Comparison of ENCODE assay signal across 27 cellular contexts in genomic region chr3:57029383-57029782, GRCh38. TPM values are rescaled to one million over a fixed set of nuclear protein-coding genes. Genes with fewer than 3 reads are reported as not detected.
"Had no signal": no experiment of that assay in that cellular context is flagged by ENCODE, and none has a peak within 500 bp of the region (broad histone marks: within the 10 kb centered on the region; RNA-seq: fewer than 3 reads in every experiment).

No MANE protein-coding gene starts in this region.

- H3K4me1 ChIP-seq: Peyer's patch, SJSA1 had no signal

- H3K4me2 ChIP-seq: KMS-11 had no signal

- H3K9me3 ChIP-seq: MG63, Peyer's patch, SJSA1 had no signal

- DNase-seq: activated B cell treated with CpG ODN at 0.5 μM for 24 hours; activated CD4-positive, alpha-beta memory T cell treated with anti-CD3 and anti-CD28 coated beads for 36 hours; activated CD4-positive, alpha-beta T cell treated with anti-CD3 and anti-CD28 coated beads for 1 hour; activated CD4-positive, alpha-beta T cell treated with anti-CD3 and anti-CD28 coated beads, Interleukin-2, amount 10 ng/mL, durations not matched to agents 24 days and 14 days; activated gamma-delta T cell; activated naive CD4-positive, alpha-beta T cell treated with anti-CD3 and anti-CD28 coated beads, Interleukin-2, amount 10 ng/mL, durations not matched to agents 7 days and 5 days; activated naive CD8-positive, alpha-beta T cell treated with anti-CD3 and anti-CD28 coated beads for 36 hours; activated T-cell treated with anti-CD3 and anti-CD28 coated beads for 4 hours; activated T-cell treated with anti-CD3 and anti-CD28 coated beads, Interleukin-2, amount 50 U/mL, for 48 hours; caudate nucleus; MG63; MV-4-11; NCI-H1417 treated with DMSO at 0.1 percent for 48 hours; NCI-H1694; NCI-H2107; NCI-H2171 treated with DMSO at 0.1 percent for 48 hours; NCI-H226; Peyer's patch; Right ventricle myocardium superior; SW 1271 had no signal

- H3K27me3 ChIP-seq: MG63, Peyer's patch, SJSA1 had no signal

- H3K4me3 ChIP-seq: MG63, Peyer's patch, SJSA1 had no signal

- H3K36me3 ChIP-seq: MG63, Peyer's patch, SJSA1 had no signal

- H3K9ac ChIP-seq: KMS-11 had no signal

- H3K27ac ChIP-seq: KMS-11, Peyer's patch, RWPE1, SJSA1 had no signal

- ATAC-seq: activated T-helper 17 cell treated with anti-CD3 and anti-CD28 coated beads, Interleukin-2, amount 50 U/mL, for 72 hours had no signal

RNA-seq across cellular contexts. Expression of gene SPATA12, which starts 31.1 kb away (rescaled TPM):
- total RNA-seq: activated B cell treated with CpG ODN at 0.5 μM for 24 hours; activated CD4-positive, alpha-beta memory T cell treated with anti-CD3 and anti-CD28 coated beads for 36 hours; activated CD4-positive, alpha-beta T cell treated with anti-CD3 and anti-CD28 coated beads, Interleukin-2, amount 10 ng/mL, durations not matched to agents 24 days and 14 days; activated CD8-positive, alpha-beta memory T cell treated with anti-CD3 and anti-CD28 coated beads for 36 hours; activated naive CD8-positive, alpha-beta T cell treated with anti-CD3 and anti-CD28 coated beads for 36 hours; activated T-helper 17 cell treated with anti-CD3 and anti-CD28 coated beads, Interleukin-2, amount 50 U/mL, for 72 hours; NCI-H460; Peyer's patch; Right ventricle myocardium superior; SJSA1; T-helper 1 cell treated with Interleukin-12 subunit alpha and Interleukin-12 subunit beta and Interleukin-4 antibody, amounts not matched to agents 30 ng/mL and 1 ng/mL, for 36 hours had no signal
